Comparison of ENCODE assay signal across 1 cellular context in the genomic region with DNA sequence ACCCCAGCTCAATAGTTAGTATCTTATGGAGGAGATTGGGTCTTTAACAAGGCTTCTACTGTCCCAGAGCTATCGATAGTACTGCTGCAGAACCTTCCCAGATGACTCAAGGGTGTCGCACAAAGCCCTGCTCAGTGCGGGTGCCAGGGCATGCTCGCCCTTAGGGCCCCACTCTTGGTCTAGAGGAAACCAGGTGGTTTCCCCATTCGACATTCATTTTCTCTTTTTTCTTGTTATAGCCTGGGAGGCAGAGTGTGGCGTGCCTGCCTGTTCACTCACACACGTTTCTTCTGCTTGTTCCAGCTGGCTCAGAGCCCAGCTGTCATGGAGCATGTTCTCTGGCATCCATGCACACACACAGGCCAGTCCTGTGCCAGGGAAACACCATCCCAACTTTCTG.
TF ChIP-seq lines count a peak whose summit lies in the region.

No MANE protein-coding gene starts in this region.

TF ChIP-seq in IMR-90, 13 proteins besides CTCF, POLR2A, EP300 and RAD21:
- TF ChIP-seq USF2 (IDR thresholded peaks at IDR 0.05; ENCODE audit: low read depth, low read length): no peak
- no peak for TF ChIP-seq CHD1 (IDR thresholded peaks at IDR 0.05; ENCODE audit: low read depth, low read length)
- no peak for TF ChIP-seq SMC3 (IDR thresholded peaks at IDR 0.05; ENCODE audit: low read depth, low read length)
- TF ChIP-seq BHLHE40 (IDR thresholded peaks at IDR 0.05; ENCODE audit: low read depth, low read length): no peak
- TF ChIP-seq, protein P1, sequence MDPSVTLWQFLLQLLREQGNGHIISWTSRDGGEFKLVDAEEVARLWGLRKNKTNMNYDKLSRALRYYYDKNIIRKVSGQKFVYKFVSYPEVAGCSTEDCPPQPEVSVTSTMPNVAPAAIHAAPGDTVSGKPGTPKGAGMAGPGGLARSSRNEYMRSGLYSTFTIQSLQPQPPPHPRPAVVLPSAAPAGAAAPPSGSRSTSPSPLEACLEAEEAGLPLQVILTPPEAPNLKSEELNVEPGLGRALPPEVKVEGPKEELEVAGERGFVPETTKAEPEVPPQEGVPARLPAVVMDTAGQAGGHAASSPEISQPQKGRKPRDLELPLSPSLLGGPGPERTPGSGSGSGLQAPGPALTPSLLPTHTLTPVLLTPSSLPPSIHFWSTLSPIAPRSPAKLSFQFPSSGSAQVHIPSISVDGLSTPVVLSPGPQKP (IDR thresholded peaks at IDR 0.05; ENCODE audit: borderline replicate concordance, low read depth, low read length): no peak
- no peak for TF ChIP-seq NFE2L2 (IDR thresholded peaks at IDR 0.05; ENCODE audit: low read depth, low read length)
- TF ChIP-seq RFX5 (IDR thresholded peaks at IDR 0.05; ENCODE audit: low read depth, low read length): no peak
- no peak for TF ChIP-seq MAZ (IDR thresholded peaks at IDR 0.05; ENCODE audit: borderline replicate concordance, low read depth, low read length)
- TF ChIP-seq MXI1 (IDR thresholded peaks at IDR 0.05; ENCODE audit: borderline replicate concordance, low read depth, low read length): no peak
- no peak for TF ChIP-seq CEBPB (IDR thresholded peaks at IDR 0.05; ENCODE audit: low read depth, low read length)
- TF ChIP-seq RCOR1 (IDR thresholded peaks at IDR 0.05; ENCODE audit: insufficient replicate concordance, low read length): no peak
- TF ChIP-seq FOS (IDR thresholded peaks at IDR 0.05; ENCODE audit: low read depth, low read length): no peak
- TF ChIP-seq MAFK (IDR thresholded peaks at IDR 0.05; ENCODE audit: low read depth, low read length): no peak
